Comparison of ENCODE assay signal across 1 cellular context in the genomic region with DNA sequence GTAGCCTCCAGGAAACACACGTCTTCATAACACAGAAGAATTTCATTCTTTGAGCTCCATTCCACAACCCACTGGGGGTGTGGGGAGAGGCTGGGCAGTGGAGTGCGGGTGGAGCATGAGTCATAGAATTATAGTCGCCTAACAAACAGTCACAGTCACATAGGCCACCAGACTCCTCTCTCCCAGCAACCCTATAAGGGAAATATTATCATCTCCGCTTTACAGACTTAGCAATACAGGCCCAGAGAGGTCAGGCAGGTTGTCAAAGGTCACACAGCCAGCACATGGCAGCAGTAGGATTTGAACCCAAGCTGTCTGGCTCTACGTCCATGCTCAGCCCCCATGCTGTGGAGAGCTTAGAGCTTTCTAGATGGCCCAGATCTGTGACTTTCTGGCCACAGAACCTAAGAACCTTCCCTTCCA.
TF ChIP-seq lines count a peak whose summit lies in the region.

No MANE protein-coding gene starts in this region.

TF ChIP-seq in K562, 482 proteins besides CTCF, POLR2A, EP300 and RAD21 (continued from another document):
- TF ChIP-seq, protein P1, sequence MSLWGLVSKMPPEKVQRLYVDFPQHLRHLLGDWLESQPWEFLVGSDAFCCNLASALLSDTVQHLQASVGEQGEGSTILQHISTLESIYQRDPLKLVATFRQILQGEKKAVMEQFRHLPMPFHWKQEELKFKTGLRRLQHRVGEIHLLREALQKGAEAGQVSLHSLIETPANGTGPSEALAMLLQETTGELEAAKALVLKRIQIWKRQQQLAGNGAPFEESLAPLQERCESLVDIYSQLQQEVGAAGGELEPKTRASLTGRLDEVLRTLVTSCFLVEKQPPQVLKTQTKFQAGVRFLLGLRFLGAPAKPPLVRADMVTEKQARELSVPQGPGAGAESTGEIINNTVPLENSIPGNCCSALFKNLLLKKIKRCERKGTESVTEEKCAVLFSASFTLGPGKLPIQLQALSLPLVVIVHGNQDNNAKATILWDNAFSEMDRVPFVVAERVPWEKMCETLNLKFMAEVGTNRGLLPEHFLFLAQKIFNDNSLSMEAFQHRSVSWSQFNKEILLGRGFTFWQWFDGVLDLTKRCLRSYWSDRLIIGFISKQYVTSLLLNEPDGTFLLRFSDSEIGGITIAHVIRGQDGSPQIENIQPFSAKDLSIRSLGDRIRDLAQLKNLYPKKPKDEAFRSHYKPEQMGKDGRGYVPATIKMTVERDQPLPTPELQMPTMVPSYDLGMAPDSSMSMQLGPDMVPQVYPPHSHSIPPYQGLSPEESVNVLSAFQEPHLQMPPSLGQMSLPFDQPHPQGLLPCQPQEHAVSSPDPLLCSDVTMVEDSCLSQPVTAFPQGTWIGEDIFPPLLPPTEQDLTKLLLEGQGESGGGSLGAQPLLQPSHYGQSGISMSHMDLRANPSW (CRISPR knock-in tag; IDR thresholded peaks at IDR 0.05) = no peak
- TF ChIP-seq ZNF3 (CRISPR knock-in tag; IDR thresholded peaks at IDR 0.05) = no peak
- TF ChIP-seq, protein P2, sequence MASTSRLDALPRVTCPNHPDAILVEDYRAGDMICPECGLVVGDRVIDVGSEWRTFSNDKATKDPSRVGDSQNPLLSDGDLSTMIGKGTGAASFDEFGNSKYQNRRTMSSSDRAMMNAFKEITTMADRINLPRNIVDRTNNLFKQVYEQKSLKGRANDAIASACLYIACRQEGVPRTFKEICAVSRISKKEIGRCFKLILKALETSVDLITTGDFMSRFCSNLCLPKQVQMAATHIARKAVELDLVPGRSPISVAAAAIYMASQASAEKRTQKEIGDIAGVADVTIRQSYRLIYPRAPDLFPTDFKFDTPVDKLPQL (IDR thresholded peaks at IDR 0.05; ENCODE audit: extremely low read depth, insufficient read length) = no peak
- TF ChIP-seq PTRF (tag; IDR thresholded peaks at IDR 0.05) = no peak
- no peak for TF ChIP-seq PRMT5 (CRISPR knock-in tag; IDR thresholded peaks at IDR 0.05)
- TF ChIP-seq KLF13 (tag; IDR thresholded peaks at IDR 0.05; ENCODE audit: borderline replicate concordance, low read depth) = no peak
- TF ChIP-seq NR4A1 (CRISPR knock-in tag; IDR thresholded peaks at IDR 0.05) = no peak
- no peak for TF ChIP-seq NR4A1 (tag; IDR thresholded peaks at IDR 0.05)
- TF ChIP-seq, protein P3, sequence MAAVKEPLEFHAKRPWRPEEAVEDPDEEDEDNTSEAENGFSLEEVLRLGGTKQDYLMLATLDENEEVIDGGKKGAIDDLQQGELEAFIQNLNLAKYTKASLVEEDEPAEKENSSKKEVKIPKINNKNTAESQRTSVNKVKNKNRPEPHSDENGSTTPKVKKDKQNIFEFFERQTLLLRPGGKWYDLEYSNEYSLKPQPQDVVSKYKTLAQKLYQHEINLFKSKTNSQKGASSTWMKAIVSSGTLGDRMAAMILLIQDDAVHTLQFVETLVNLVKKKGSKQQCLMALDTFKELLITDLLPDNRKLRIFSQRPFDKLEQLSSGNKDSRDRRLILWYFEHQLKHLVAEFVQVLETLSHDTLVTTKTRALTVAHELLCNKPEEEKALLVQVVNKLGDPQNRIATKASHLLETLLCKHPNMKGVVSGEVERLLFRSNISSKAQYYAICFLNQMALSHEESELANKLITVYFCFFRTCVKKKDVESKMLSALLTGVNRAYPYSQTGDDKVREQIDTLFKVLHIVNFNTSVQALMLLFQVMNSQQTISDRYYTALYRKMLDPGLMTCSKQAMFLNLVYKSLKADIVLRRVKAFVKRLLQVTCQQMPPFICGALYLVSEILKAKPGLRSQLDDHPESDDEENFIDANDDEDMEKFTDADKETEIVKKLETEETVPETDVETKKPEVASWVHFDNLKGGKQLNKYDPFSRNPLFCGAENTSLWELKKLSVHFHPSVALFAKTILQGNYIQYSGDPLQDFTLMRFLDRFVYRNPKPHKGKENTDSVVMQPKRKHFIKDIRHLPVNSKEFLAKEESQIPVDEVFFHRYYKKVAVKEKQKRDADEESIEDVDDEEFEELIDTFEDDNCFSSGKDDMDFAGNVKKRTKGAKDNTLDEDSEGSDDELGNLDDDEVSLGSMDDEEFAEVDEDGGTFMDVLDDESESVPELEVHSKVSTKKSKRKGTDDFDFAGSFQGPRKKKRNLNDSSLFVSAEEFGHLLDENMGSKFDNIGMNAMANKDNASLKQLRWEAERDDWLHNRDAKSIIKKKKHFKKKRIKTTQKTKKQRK (IDR thresholded peaks at IDR 0.05; ENCODE audit: borderline replicate concordance, low read depth, low read length) = no peak
- TF ChIP-seq ADNP (tag; IDR thresholded peaks at IDR 0.05) = peak; percentile 97
- TF ChIP-seq ERF (CRISPR knock-in tag; IDR thresholded peaks at IDR 0.05) = no peak
- TF ChIP-seq SMARCA5 (IDR thresholded peaks at IDR 0.05) = peak; percentile 92; the same call in 1 of the 2 replicates
- no peak for TF ChIP-seq ATF7 (IDR thresholded peaks at IDR 0.05)
- TF ChIP-seq HDAC2 (IDR thresholded peaks at IDR 0.05) = peak; percentile 61; the same call in 1 of the 2 replicates
- TF ChIP-seq HMGN3 (IDR thresholded peaks at IDR 0.05; ENCODE audit: borderline replicate concordance, extremely low read depth, insufficient read length, low read depth, low read length) = no peak
- no peak for TF ChIP-seq SAFB2 (IDR thresholded peaks at IDR 0.05; ENCODE audit: borderline replicate concordance, low read depth, low read length, severe bottlenecking)
- no peak for TF ChIP-seq BRCA1 (IDR thresholded peaks at IDR 0.05)
- no peak for TF ChIP-seq BRCA1 (CRISPR knock-in tag; IDR thresholded peaks at IDR 0.05)
- no peak for TF ChIP-seq EHMT2 (IDR thresholded peaks at IDR 0.05)
- no peak for TF ChIP-seq ELF1 (tag; IDR thresholded peaks at IDR 0.05)
- TF ChIP-seq FOS (IDR thresholded peaks at IDR 0.05; ENCODE audit: extremely low read depth, insufficient read length) = peak; percentile 5
- TF ChIP-seq TARDBP (IDR thresholded peaks at IDR 0.05) = no peak
- no peak for TF ChIP-seq MAFG (tag; conservative IDR thresholded peaks at IDR 0.05)
- TF ChIP-seq TAL1 (IDR thresholded peaks at IDR 0.05) = no peak
- TF ChIP-seq ELF2 (CRISPR knock-in tag; IDR thresholded peaks at IDR 0.05) = no peak
- TF ChIP-seq, protein P4, sequence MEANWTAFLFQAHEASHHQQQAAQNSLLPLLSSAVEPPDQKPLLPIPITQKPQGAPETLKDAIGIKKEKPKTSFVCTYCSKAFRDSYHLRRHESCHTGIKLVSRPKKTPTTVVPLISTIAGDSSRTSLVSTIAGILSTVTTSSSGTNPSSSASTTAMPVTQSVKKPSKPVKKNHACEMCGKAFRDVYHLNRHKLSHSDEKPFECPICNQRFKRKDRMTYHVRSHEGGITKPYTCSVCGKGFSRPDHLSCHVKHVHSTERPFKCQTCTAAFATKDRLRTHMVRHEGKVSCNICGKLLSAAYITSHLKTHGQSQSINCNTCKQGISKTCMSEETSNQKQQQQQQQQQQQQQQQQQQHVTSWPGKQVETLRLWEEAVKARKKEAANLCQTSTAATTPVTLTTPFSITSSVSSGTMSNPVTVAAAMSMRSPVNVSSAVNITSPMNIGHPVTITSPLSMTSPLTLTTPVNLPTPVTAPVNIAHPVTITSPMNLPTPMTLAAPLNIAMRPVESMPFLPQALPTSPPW (CRISPR knock-in tag; IDR thresholded peaks at IDR 0.05) = peak; percentile 54
- no peak for TF ChIP-seq RFX5 (IDR thresholded peaks at IDR 0.05; ENCODE audit: low read depth, low read length)
- TF ChIP-seq, protein P5, sequence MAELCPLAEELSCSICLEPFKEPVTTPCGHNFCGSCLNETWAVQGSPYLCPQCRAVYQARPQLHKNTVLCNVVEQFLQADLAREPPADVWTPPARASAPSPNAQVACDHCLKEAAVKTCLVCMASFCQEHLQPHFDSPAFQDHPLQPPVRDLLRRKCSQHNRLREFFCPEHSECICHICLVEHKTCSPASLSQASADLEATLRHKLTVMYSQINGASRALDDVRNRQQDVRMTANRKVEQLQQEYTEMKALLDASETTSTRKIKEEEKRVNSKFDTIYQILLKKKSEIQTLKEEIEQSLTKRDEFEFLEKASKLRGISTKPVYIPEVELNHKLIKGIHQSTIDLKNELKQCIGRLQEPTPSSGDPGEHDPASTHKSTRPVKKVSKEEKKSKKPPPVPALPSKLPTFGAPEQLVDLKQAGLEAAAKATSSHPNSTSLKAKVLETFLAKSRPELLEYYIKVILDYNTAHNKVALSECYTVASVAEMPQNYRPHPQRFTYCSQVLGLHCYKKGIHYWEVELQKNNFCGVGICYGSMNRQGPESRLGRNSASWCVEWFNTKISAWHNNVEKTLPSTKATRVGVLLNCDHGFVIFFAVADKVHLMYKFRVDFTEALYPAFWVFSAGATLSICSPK (IDR thresholded peaks at IDR 0.05; ENCODE audit: borderline replicate concordance) = no peak
- no peak for TF ChIP-seq ZNF695 (CRISPR knock-in tag; IDR thresholded peaks at IDR 0.05)
- TF ChIP-seq ZNF707 (CRISPR knock-in tag; conservative IDR thresholded peaks at IDR 0.05) = no peak
- TF ChIP-seq KDM1A (IDR thresholded peaks at IDR 0.05) = peak; percentile 75 to 87
- no peak for TF ChIP-seq POLR2AphosphoS5 (IDR thresholded peaks at IDR 0.05; ENCODE audit: control insufficient read depth, insufficient read depth, low read depth, low read length)
- TF ChIP-seq CHD2 (IDR thresholded peaks at IDR 0.05; ENCODE audit: low read depth, low read length) = no peak
- TF ChIP-seq CBX5 (IDR thresholded peaks at IDR 0.05; ENCODE audit: borderline replicate concordance, low read depth) = no peak
- TF ChIP-seq ZNF384 (IDR thresholded peaks at IDR 0.05; ENCODE audit: low read depth, low read length) = no peak
- no peak for TF ChIP-seq YY1 (IDR thresholded peaks at IDR 0.05; ENCODE audit: borderline replicate concordance in 1 of 3, control insufficient read depth in 1 of 3, extremely low read depth in 1 of 3, insufficient read depth in 3 of 3, insufficient read length in 1 of 3, insufficient replicate concordance in 2 of 3, low read depth in 1 of 3, low read length in 2 of 3)
- TF ChIP-seq PCBP2 (IDR thresholded peaks at IDR 0.05; ENCODE audit: low read depth, low read length, poor library complexity, severe bottlenecking) = no peak
- TF ChIP-seq, protein P6, sequence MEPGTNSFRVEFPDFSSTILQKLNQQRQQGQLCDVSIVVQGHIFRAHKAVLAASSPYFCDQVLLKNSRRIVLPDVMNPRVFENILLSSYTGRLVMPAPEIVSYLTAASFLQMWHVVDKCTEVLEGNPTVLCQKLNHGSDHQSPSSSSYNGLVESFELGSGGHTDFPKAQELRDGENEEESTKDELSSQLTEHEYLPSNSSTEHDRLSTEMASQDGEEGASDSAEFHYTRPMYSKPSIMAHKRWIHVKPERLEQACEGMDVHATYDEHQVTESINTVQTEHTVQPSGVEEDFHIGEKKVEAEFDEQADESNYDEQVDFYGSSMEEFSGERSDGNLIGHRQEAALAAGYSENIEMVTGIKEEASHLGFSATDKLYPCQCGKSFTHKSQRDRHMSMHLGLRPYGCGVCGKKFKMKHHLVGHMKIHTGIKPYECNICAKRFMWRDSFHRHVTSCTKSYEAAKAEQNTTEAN (CRISPR knock-in tag; IDR thresholded peaks at IDR 0.05) = no peak
- no peak for TF ChIP-seq ZNF764 (CRISPR knock-in tag; IDR thresholded peaks at IDR 0.05; ENCODE audit: low read depth)
- TF ChIP-seq SMAD2 (IDR thresholded peaks at IDR 0.05; ENCODE audit: low read depth, low read length) = no peak
- TF ChIP-seq SAP30 (IDR thresholded peaks at IDR 0.05; ENCODE audit: borderline replicate concordance, insufficient read depth, low read depth, low read length, poor library complexity, severe bottlenecking) = no peak
- no peak for TF ChIP-seq TAF9B (IDR thresholded peaks at IDR 0.05; ENCODE audit: partially characterized antibody)
- TF ChIP-seq ZNF75A (CRISPR knock-in tag; IDR thresholded peaks at IDR 0.05) = no peak
- TF ChIP-seq SNIP1 (IDR thresholded peaks at IDR 0.05; ENCODE audit: low read depth) = no peak
